26 cellular contexts compared by ENCODE assay signal in the genomic region with DNA sequence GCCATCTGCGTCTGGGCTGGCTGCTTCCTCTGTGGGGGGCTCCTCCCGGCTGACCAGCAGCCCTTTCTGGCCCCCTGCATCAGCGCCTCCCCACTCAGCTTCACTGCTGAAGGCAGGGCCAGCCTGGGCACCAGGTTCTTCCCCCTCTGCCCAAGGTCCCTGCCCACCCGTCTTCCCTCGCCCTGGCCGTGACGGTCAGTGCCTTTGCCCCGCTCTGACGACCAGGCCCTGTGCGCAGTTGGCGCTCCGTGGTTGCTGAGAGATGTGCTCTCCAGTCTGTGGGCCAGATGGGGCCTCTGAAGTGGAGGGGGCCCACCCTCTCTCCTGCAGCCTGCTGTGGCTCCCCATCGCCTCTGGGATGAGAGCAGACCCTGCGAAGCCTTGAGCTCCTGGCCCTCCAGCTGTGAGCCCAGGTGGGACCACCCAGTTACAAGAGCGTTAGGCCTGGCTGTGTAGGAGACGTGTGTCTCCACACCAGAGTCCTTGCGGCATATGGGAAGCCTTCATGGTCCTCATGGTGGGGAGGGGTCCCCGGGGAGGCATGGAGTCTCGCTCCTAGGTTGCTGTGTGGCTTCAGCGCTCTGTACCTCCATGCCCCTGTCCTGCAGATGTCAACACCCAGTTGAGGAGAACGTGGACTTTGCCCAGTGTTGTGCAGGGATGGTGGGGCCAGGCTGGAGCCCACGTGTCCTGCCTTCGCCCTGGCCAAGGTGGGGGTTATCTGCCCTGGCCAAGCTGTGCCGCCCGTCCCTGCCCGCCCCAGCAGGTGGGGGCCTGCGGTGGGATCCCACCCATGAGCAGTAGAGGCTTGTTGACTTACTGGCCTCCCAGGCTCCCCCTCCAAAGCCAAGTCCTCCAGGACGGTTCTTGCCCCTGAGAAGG. TPM values are rescaled to one million over a fixed set of nuclear protein-coding genes. Genes with fewer than 3 reads are reported as not detected.
DNase-seq lines count a peak whose midpoint lies in the region; ATAC-seq and TF ChIP-seq lines count a peak whose summit lies in the region.
"Had no signal": no experiment of that assay in that cellular context is flagged by ENCODE, and none has a peak within 500 bp of the region (broad histone marks: within the 10 kb centered on the region; RNA-seq: fewer than 3 reads in every experiment).

No MANE protein-coding gene starts in this region.

- TF ChIP-seq CTCF in breast epithelium (IDR thresholded peaks at IDR 0.05) = no peak
- no peak for TF ChIP-seq CTCF in mammary epithelial cell (conservative IDR thresholded peaks at IDR 0.05 in 1 of 2, IDR thresholded peaks at IDR 0.05 in 1 of 2; ENCODE audit: extremely low read depth in 1 of 2, insufficient read depth in 1 of 2, low read depth in 1 of 2, low read length in 2 of 2)

- intact Hi-C loops in breast epithelium (cut with DNase I; ENCODE audit: low total_unique reads) = no loop called here
- intact Hi-C loops in mammary epithelial cell (cut with micrococcal nuclease) = no loop called here
- intact Hi-C loops in aorta (cut with DNase I) = no loop called here

- H3K79me1 ChIP-seq in mesenchymal stem cell (replicated peaks; ENCODE audit: low read length, poor library complexity, severe bottlenecking) = peaks cover 71% of the 10 kb centered on the region

- no peaks in the 10 kb centered on the region for H3K9me3 ChIP-seq in breast epithelium
- H3K9me3 ChIP-seq in mammary epithelial cell (replicated peaks; ENCODE audit: insufficient read depth, low read length) = no peaks in the 10 kb centered on the region
- no peaks in the 10 kb centered on the region for H3K9me3 ChIP-seq in mesenchymal stem cell (ENCODE audit: control insufficient read depth, low read length)
- no peaks in the 10 kb centered on the region for H3K9me3 ChIP-seq in aorta (ENCODE audit: control insufficient read depth, low read length)
- H3K9me3 ChIP-seq: gastroesophageal sphincter, lower lobe of right lung, SJCRH30, thyroid gland had no signal

- no peak overlapping the region for H2BK5ac ChIP-seq in mesenchymal stem cell (ENCODE audit: low read depth, low read length, poor library complexity, severe bottlenecking)

- H3K23ac ChIP-seq in mesenchymal stem cell (ENCODE audit: low read length in 2 of 2) = peak overlapping the region in 1 of 2 experiments; percentile 61

- H2AFZ ChIP-seq in mammary epithelial cell (ENCODE audit: low read depth, low read length) (no peak overlapping the region), mesenchymal stem cell (ENCODE audit: low read depth, low read length) (no peak overlapping the region)

- H2BK120ac ChIP-seq in mesenchymal stem cell (ENCODE audit: low read depth, low read length) = no peak overlapping the region

- H3K79me2 ChIP-seq in mammary epithelial cell (ENCODE audit: insufficient read depth, low read length) = peaks cover 89% of the 10 kb centered on the region

- H3K36me3 ChIP-seq in breast epithelium (no peaks in the 10 kb centered on the region), mammary epithelial cell (ENCODE audit: insufficient read depth, low read length) (no peaks in the 10 kb centered on the region), mesenchymal stem cell (ENCODE audit: control insufficient read depth in 1 of 2, insufficient read depth in 2 of 2, low read depth in 1 of 2, low read length in 2 of 2) (peaks cover 0 to 28% of the 10 kb centered on the region in 2 experiments), aorta (ENCODE audit: control insufficient read depth in 1 of 2, insufficient read depth in 2 of 2, low read length in 1 of 2) (no peaks in the 10 kb centered on the region)
- H3K36me3 ChIP-seq: gastroesophageal sphincter, lower lobe of right lung, thyroid gland had no signal

- peaks cover 10 to 42% of the 10 kb centered on the region in 2 donors for H3K4me1 ChIP-seq in breast epithelium
- peaks cover 37% of the 10 kb centered on the region for H3K4me1 ChIP-seq in mammary epithelial cell (ENCODE audit: insufficient read depth, low read length)
- peaks cover 45% of the 10 kb centered on the region for H3K4me1 ChIP-seq in mesenchymal stem cell (ENCODE audit: control insufficient read depth, insufficient read depth, low read depth, low read length)
- H3K4me1 ChIP-seq in aorta (ENCODE audit: control insufficient read depth in 1 of 2, insufficient read depth in 2 of 2, low read length in 2 of 2) = peaks cover 4 to 6% of the 10 kb centered on the region in 2 donors

- dilution Hi-C loops in mammary epithelial cell (cut with HindIII; ENCODE audit: low sequenced_read_pairs) = no loop called here

- in situ Hi-C loops in mammary epithelial cell (cut with MboI; ENCODE audit: low sequenced_read_pairs in 2 of 2) = no loop called here

- no peak overlapping the region for H2AK5ac ChIP-seq in mesenchymal stem cell (ENCODE audit: low read length, severe bottlenecking)

- peak overlapping the region in 1 of 2 experiments; percentile 26 for H3K18ac ChIP-seq in mesenchymal stem cell (ENCODE audit: low read depth in 1 of 2, low read length in 2 of 2)

- H2BK12ac ChIP-seq in mesenchymal stem cell (ENCODE audit: low read length in 2 of 2) = peak overlapping the region in 1 of 2 experiments; percentile 6

- no peaks in the 10 kb centered on the region for H3K27me3 ChIP-seq in breast epithelium
- H3K27me3 ChIP-seq in mammary epithelial cell (ENCODE audit: insufficient read depth, low read length) = no peaks in the 10 kb centered on the region
- H3K27me3 ChIP-seq in mesenchymal stem cell (ENCODE audit: control insufficient read depth in 1 of 2, insufficient read depth in 1 of 2, low read length in 2 of 2) = no peaks in the 10 kb centered on the region
- no peaks in the 10 kb centered on the region for H3K27me3 ChIP-seq in aorta (ENCODE audit: control insufficient read depth in 1 of 2, insufficient read depth in 2 of 2, low read length in 1 of 2)
- H3K27me3 ChIP-seq: gastroesophageal sphincter, SJCRH30, thyroid gland had no signal

- peak overlapping the region; percentile 19 for H4K8ac ChIP-seq in mesenchymal stem cell (ENCODE audit: low read length)

- CTCF ChIA-PET in mammary epithelial cell (lab: Charles Lee; ENCODE audit: low non-redundant PET) = no interaction called here

- BruUV-seq in mammary epithelial cell (replicated peaks; lab: Mats Ljungman, UMichigan) = no TSS peak

- no peak overlapping the region for H4K91ac ChIP-seq in mesenchymal stem cell (ENCODE audit: low read length)

- H3K4ac ChIP-seq in mesenchymal stem cell (ENCODE audit: low read depth in 1 of 2, low read length in 2 of 2) = no peak overlapping the region

- H3K9ac ChIP-seq in mammary epithelial cell (ENCODE audit: insufficient read depth, low read length) (no peak overlapping the region), mesenchymal stem cell (ENCODE audit: low read length) (no peak overlapping the region)

- no peak overlapping the region for H3K4me3 ChIP-seq in breast epithelium
- no peak overlapping the region for H3K4me3 ChIP-seq in mammary epithelial cell (replicated peaks in 1 of 3; ENCODE audit: insufficient read depth in 1 of 3, low read depth in 2 of 3, low read length in 3 of 3)
- H3K4me3 ChIP-seq in mesenchymal stem cell (ENCODE audit: insufficient read depth in 1 of 2, low read depth in 1 of 2, low read length in 2 of 2) = no peak overlapping the region
- H3K4me3 ChIP-seq in aorta (ENCODE audit: low read length in 2 of 2) = no peak overlapping the region
- H3K4me3 ChIP-seq: gastroesophageal sphincter, GM12878, lower lobe of right lung, SJCRH30, thyroid gland had no signal

- ATAC-seq in GM21737 (IDR thresholded peaks at IDR 0.05; ENCODE audit: unreplicated experiment) (no peak), aorta (ENCODE audit: low FRiP score) (no peak), GM21390 (IDR thresholded peaks at IDR 0.05; ENCODE audit: unreplicated experiment) (no peak)
- ATAC-seq: activated CD4-positive, CD25-positive, alpha-beta regulatory T cell treated with anti-CD3 and anti-CD28 coated beads, Interleukin-2, amount 50 U/mL, for 24 hours; gastroesophageal sphincter; GM12878; lower lobe of right lung had no signal

- H4K20me1 ChIP-seq in mammary epithelial cell (ENCODE audit: insufficient read depth, low read length) = no peaks in the 10 kb centered on the region

- 93% methylated on average over 14 of the region's 28 CpGs for WGBS in mammary epithelial cell (ENCODE audit: low coverage, missing lambda C conversion rate)
- WGBS in mesenchymal stem cell = 97% methylated on average over 28 of the region's 28 CpGs
- WGBS in aorta, 2 donors = 91% methylated on average over 28 of the region's 28 CpGs

- no peak overlapping the region for H2BK15ac ChIP-seq in mesenchymal stem cell (ENCODE audit: low read depth, poor library complexity, severe bottlenecking)

- no peak for DNase-seq in breast epithelium (ENCODE audit: low spot score in 2 of 2)
- DNase-seq in mammary epithelial cell = no peak
- DNase-seq in mesenchymal stem cell = no peak
- DNase-seq in aorta = no peak
- DNase-seq: activated CD4-positive, alpha-beta memory T cell treated with anti-CD3 and anti-CD28 coated beads for 36 hours; activated CD8-positive, alpha-beta memory T cell treated with anti-CD3 and anti-CD28 coated beads, Interleukin-2, amount 50 U/mL, for 48 hours; activated naive CD4-positive, alpha-beta T cell treated with anti-CD3 and anti-CD28 coated beads, Interleukin-2, amount 10 ng/mL, durations not matched to agents 7 days and 5 days; CD4-positive, alpha-beta memory T cell; central memory CD4-positive, alpha-beta T cell; GOT3; lower lobe of right lung; NCI-H1092; NCI-H187; NCI-H2171 treated with DMSO at 0.1 percent for 48 hours; NCI-H510A treated with DMSO at 0.1 percent for 48 hours; SJCRH30; stimulated activated naive CD4-positive, alpha-beta T cell treated with Interleukin-2 at 50 U/mL for 16 hours; T-helper 1 cell; thyroid gland had no signal

- H3K4me2 ChIP-seq in mammary epithelial cell (ENCODE audit: insufficient read depth, low read depth, low read length) = no peak overlapping the region
- H3K4me2 ChIP-seq in mesenchymal stem cell (ENCODE audit: low read length, poor library complexity, severe bottlenecking) = no peak overlapping the region

- H3K27ac ChIP-seq in breast epithelium (peak overlapping the region; percentile 29 to 33), mammary epithelial cell (ENCODE audit: insufficient read depth, low read depth, low read length) (no peak overlapping the region), cingulate gyrus (ENCODE audit: low read depth, low read length) (peak overlapping the region; percentile 91), mesenchymal stem cell (ENCODE audit: low read length, poor library complexity, severe bottlenecking) (no peak overlapping the region), temporal lobe (ENCODE audit: low read depth, low read length) (peak overlapping the region; percentile 70), aorta (ENCODE audit: low read depth in 1 of 2, low read length in 2 of 2) (no peak overlapping the region)
- H3K27ac ChIP-seq: thyroid gland had no signal

- H3K14ac ChIP-seq in mesenchymal stem cell (ENCODE audit: low read length in 2 of 2) = peak overlapping the region in 1 of 2 experiments; percentile 64

- TF ChIP-seq POLR2A in breast epithelium (IDR thresholded peaks at IDR 0.05) = no peak

RNA-seq across cellular contexts. Expression of a gene that starts 14.2 kb away (rescaled TPM):
- total RNA-seq in breast epithelium (10 to 100 TPM; 23.6 to 48.8 (median 24.5) TPM), mammary epithelial cell (10 to 100 TPM; 32.6 to 41.7 TPM), temporal lobe (12.5 TPM), aorta (100 to 1,000 TPM in 1 of 2 donors, 10 to 100 TPM in 1; 85.9 to 103 TPM)
- polyA plus RNA-seq in mammary epithelial cell (13.5 TPM), aorta (10 to 100 TPM; 23.9 to 53.2 TPM)
- polyA minus RNA-seq in mammary epithelial cell = 19.7 TPM
- 46.4 TPM for polyA plus RNA-seq in mesenchymal stem cell (2013, experiment 1 of 2)
- polyA plus RNA-seq in mesenchymal stem cell (2013, experiment 2 of 2) = 41.4 TPM

RNA-seq across cellular contexts. Expression of a gene that starts 54.8 kb away (rescaled TPM):
- total RNA-seq in breast epithelium = 10 to 100 TPM; 11.4 to 22.7 (median 12.5) TPM
- total RNA-seq in mammary epithelial cell = 10 to 100 TPM; 30.2 to 64.3 TPM
- 46.5 TPM for polyA plus RNA-seq in mammary epithelial cell
- polyA minus RNA-seq in mammary epithelial cell = 47.1 TPM
- 90.1 TPM for polyA plus RNA-seq in mesenchymal stem cell (2013, experiment 1 of 2)
- 93.9 TPM for polyA plus RNA-seq in mesenchymal stem cell (2013, experiment 2 of 2)
- total RNA-seq in temporal lobe = 6.9 TPM
- total RNA-seq in aorta = 10 to 100 TPM; 48.9 to 65.5 TPM
- 10 to 100 TPM; 37.7 to 39.1 TPM for polyA plus RNA-seq in aorta

Comparison
In these comparisons a context has a peak if more than half of its experiments do, and no peak if none do; other contexts are left out.
1. H3K27ac ChIP-seq: peak in breast epithelium (2 of 2), cingulate gyrus (single experiment) and temporal lobe (single experiment); none in mammary epithelial cell (single experiment), mesenchymal stem cell (single experiment) and aorta (0 of 2).